16 cellular contexts compared by ENCODE assay signal in genomic region chr1:186301448-186301847, GRCh38. TPM values are rescaled to one million over a fixed set of nuclear protein-coding genes. Genes with fewer than 3 reads are reported as not detected.
DNase-seq lines count a peak whose midpoint lies in the region; ATAC-seq lines count a peak whose summit lies in the region.
"Had no signal": no experiment of that assay in that cellular context is flagged by ENCODE, and none has a peak within 500 bp of the region (broad histone marks: within the 10 kb centered on the region; RNA-seq: fewer than 3 reads in every experiment).

No MANE protein-coding gene starts in this region.

- no peak overlapping the region for H3K4me3 Mint-ChIP-seq in activated T-helper 2 cell treated with anti-CD3 and anti-CD28 coated beads, Interferon-gamma antibody, Interleukin-2, Interleukin-4, amounts not matched to agents 10 μg/mL and 5 μg/mL and 100 μg/mL, durations not matched to agents 14 hours and 24 hours and 36 hours (ENCODE audit: low read depth)

- peak; percentile 21 to 33 for DNase-seq in activated CD4-positive, alpha-beta T cell treated with anti-CD3 and anti-CD28 coated beads for 4 hours
- DNase-seq in activated CD4-positive, alpha-beta T cell treated with anti-CD3 and anti-CD28 coated beads for 1 hour: no peak
- peak; percentile 43 for DNase-seq in stimulated activated CD4-positive, alpha-beta T cell treated with anti-CD3 and anti-CD28 coated beads, Interleukin-4, amount 100 ng/mL, for 24 hours
- DNase-seq in stimulated activated CD4-positive, alpha-beta T cell treated with anti-CD3 and anti-CD28 coated beads, Interleukin-2, amount 100 ng/mL, for 48 hours: no peak
- DNase-seq in activated T-helper 2 cell treated with anti-CD3 and anti-CD28 coated beads, Interferon-gamma antibody, Interleukin-2, Interleukin-4, amounts not matched to agents 10 μg/mL and 5 μg/mL and 100 μg/mL, durations not matched to agents 14 hours and 24 hours and 36 hours (ENCODE audit: low spot score): no peak
- DNase-seq in HAP-1 (ENCODE audit: low spot score in 2 of 2): no peak
- DNase-seq: Caco-2, NCI-H187 treated with DMSO at 0.1 percent for 48 hours, NCI-H446 treated with DMSO at 0.1 percent for 48 hours, NCI-H748 treated with DMSO at 0.1 percent for 48 hours, PC-9 had no signal

- intact Hi-C loops in activated T-helper 2 cell treated with anti-CD3 and anti-CD28 coated beads, Interferon-gamma antibody, Interleukin-2, Interleukin-4, amounts not matched to agents 10 μg/mL and 5 μg/mL and 100 μg/mL, durations not matched to agents 14 hours and 24 hours and 36 hours (cut with micrococcal nuclease): loop anchor here (10.0 kb wide), 2 partner anchors 147 to 737 kb away; no protein-coding TSS in a partner anchor

- peaks cover 54% of the 10 kb centered on the region for H3K4me1 Mint-ChIP-seq in activated T-helper 2 cell treated with anti-CD3 and anti-CD28 coated beads, Interferon-gamma antibody, Interleukin-2, Interleukin-4, amounts not matched to agents 10 μg/mL and 5 μg/mL and 100 μg/mL, durations not matched to agents 14 hours and 24 hours and 36 hours (ENCODE audit: low read depth)

- H3K36me3 Mint-ChIP-seq in activated T-helper 2 cell treated with anti-CD3 and anti-CD28 coated beads, Interferon-gamma antibody, Interleukin-2, Interleukin-4, amounts not matched to agents 10 μg/mL and 5 μg/mL and 100 μg/mL, durations not matched to agents 14 hours and 24 hours and 36 hours (ENCODE audit: low read depth): peaks cover 3% of the 10 kb centered on the region

- no peaks in the 10 kb centered on the region for H3K4me1 ChIP-seq in HAP-1
- H3K4me1 ChIP-seq: BLaER1 treated with 17β-estradiol and CSF1 and Interleukin-3, amounts not matched to agents 10 nM and 100 nM had no signal

- in situ Hi-C loops in HAP-1 (cut with MboI; ENCODE audit: low sequenced_read_pairs): no loop called here

- no peaks in the 10 kb centered on the region for H3K36me3 ChIP-seq in HAP-1 (replicated peaks)
- H3K36me3 ChIP-seq: BLaER1 treated with 17β-estradiol and CSF1 and Interleukin-3, amounts not matched to agents 10 nM and 100 nM had no signal

- no peaks in the 10 kb centered on the region for H3K9me3 Mint-ChIP-seq in activated T-helper 2 cell treated with anti-CD3 and anti-CD28 coated beads, Interferon-gamma antibody, Interleukin-2, Interleukin-4, amounts not matched to agents 10 μg/mL and 5 μg/mL and 100 μg/mL, durations not matched to agents 14 hours and 24 hours and 36 hours

- H3K27me3 Mint-ChIP-seq in activated T-helper 2 cell treated with anti-CD3 and anti-CD28 coated beads, Interferon-gamma antibody, Interleukin-2, Interleukin-4, amounts not matched to agents 10 μg/mL and 5 μg/mL and 100 μg/mL, durations not matched to agents 14 hours and 24 hours and 36 hours (ENCODE audit: low read depth): no peaks in the 10 kb centered on the region

- H3K9me3 ChIP-seq in HAP-1: no peaks in the 10 kb centered on the region
- H3K9me3 ChIP-seq: BLaER1 treated with 17β-estradiol and CSF1 and Interleukin-3, amounts not matched to agents 10 nM and 100 nM; Caco-2 had no signal

- peak overlapping the region; percentile 62 for H3K27ac Mint-ChIP-seq in activated T-helper 2 cell treated with anti-CD3 and anti-CD28 coated beads, Interferon-gamma antibody, Interleukin-2, Interleukin-4, amounts not matched to agents 10 μg/mL and 5 μg/mL and 100 μg/mL, durations not matched to agents 14 hours and 24 hours and 36 hours

- H3K27me3 ChIP-seq in HAP-1 (ENCODE audit: low read depth): no peaks in the 10 kb centered on the region
- H3K27me3 ChIP-seq: BLaER1 treated with 17β-estradiol and CSF1 and Interleukin-3, amounts not matched to agents 10 nM and 100 nM had no signal

- ATAC-seq in HG03469 (IDR thresholded peaks at IDR 0.05; ENCODE audit: unreplicated experiment): no peak
- ATAC-seq in GM18867 (IDR thresholded peaks at IDR 0.05; ENCODE audit: unreplicated experiment): no peak
- ATAC-seq: HepG2 had no signal

- no peak overlapping the region for H3K4me3 ChIP-seq in HAP-1
- H3K4me3 ChIP-seq: BLaER1 treated with 17β-estradiol and CSF1 and Interleukin-3, amounts not matched to agents 10 nM and 100 nM; PC-9 had no signal

RNA-seq across cellular contexts. Expression of gene PRG4, which starts 5.4 kb away (rescaled TPM):
- 0.78 and 1.1 TPM in 2 replicates for total RNA-seq in activated T-helper 2 cell treated with anti-CD3 and anti-CD28 coated beads, Interferon-gamma antibody, Interleukin-2, Interleukin-4, amounts not matched to agents 10 μg/mL and 5 μg/mL and 100 μg/mL, durations not matched to agents 14 hours and 24 hours and 36 hours
- total RNA-seq: A172, PC-9 had no signal

Comparison
In these comparisons a context has a peak if more than half of its experiments do, and no peak if none do; other contexts are left out.
1. DNase-seq: peak in activated CD4-positive, alpha-beta T cell treated with anti-CD3 and anti-CD28 coated beads for 4 hours (2 of 2) and stimulated activated CD4-positive, alpha-beta T cell treated with anti-CD3 and anti-CD28 coated beads, Interleukin-4, amount 100 ng/mL, for 24 hours (single experiment); none in activated CD4-positive, alpha-beta T cell treated with anti-CD3 and anti-CD28 coated beads for 1 hour (single experiment), stimulated activated CD4-positive, alpha-beta T cell treated with anti-CD3 and anti-CD28 coated beads, Interleukin-2, amount 100 ng/mL, for 48 hours (0 of 2), activated T-helper 2 cell treated with anti-CD3 and anti-CD28 coated beads, Interferon-gamma antibody, Interleukin-2, Interleukin-4, amounts not matched to agents 10 μg/mL and 5 μg/mL and 100 μg/mL, durations not matched to agents 14 hours and 24 hours and 36 hours (single experiment) and HAP-1 (0 of 2).